ENCODE assay signal across 35 cellular contexts in genomic region chr7:13682626-13683025, GRCh38.
"Had no signal": no experiment of that assay in that cellular context is flagged by ENCODE, and none has a peak within 500 bp of the region (broad histone marks: within the 10 kb centered on the region; RNA-seq: fewer than 3 reads in every experiment).

No MANE protein-coding gene starts in this region.

- DNase-seq: Karpas-422, Kasumi-1, KG1, MG63, MM.1S, MV-4-11, NCI-H1048, NCI-H1092, NCI-H1092 treated with DMSO at 0.1 percent for 48 hours, NCI-H1105, NCI-H1105 treated with DMSO at 0.1 percent for 48 hours, NCI-H1417, NCI-H1417 treated with DMSO at 0.1 percent for 48 hours, NCI-H1436 treated with DMSO at 0.1 percent for 48 hours, NCI-H146, NCI-H1694, NCI-H1694 treated with DMSO at 0.1 percent for 48 hours, NCI-H187, NCI-H187 treated with DMSO at 0.1 percent for 48 hours, NCI-H1930, NCI-H2029, NCI-H2029 treated with DMSO at 0.1 percent for 48 hours, NCI-H2081, NCI-H2081 treated with DMSO at 0.1 percent for 48 hours, NCI-H2107, NCI-H2171, NCI-H2171 treated with DMSO at 0.1 percent for 48 hours, NCI-H2227 treated with DMSO at 0.1 percent for 48 hours, NCI-H226, NCI-H345, NCI-H446, NCI-H446 treated with DMSO at 0.1 percent for 48 hours, NCI-H510A, NCI-H510A treated with DMSO at 0.1 percent for 48 hours had no signal

- H3K9me3 ChIP-seq: MG63 had no signal

- H3K27ac ChIP-seq: KMS-11 had no signal

- H3K4me3 ChIP-seq: MG63 had no signal

- H3K27me3 ChIP-seq: MG63 had no signal

- H3K36me3 ChIP-seq: MG63 had no signal

- H3K4me2 ChIP-seq: KMS-11 had no signal
